ENCODE assay signal across 8 cellular contexts in genomic region chr11:61964941-61965282, GRCh38. TPM values are rescaled to one million over a fixed set of nuclear protein-coding genes. Genes with fewer than 3 reads are reported as not detected.
A peak's percentile ranks its signal among the peaks of the same experiment; 100 is the strongest.
DNase-seq lines count a peak whose midpoint lies in the region; ATAC-seq and TF ChIP-seq lines count a peak whose summit lies in the region.

No MANE protein-coding gene starts in this region.

- ATAC-seq in left cardiac atrium: no peak
- no peak for ATAC-seq in central memory CD8-positive, alpha-beta T cell (replicated peaks; ENCODE audit: extremely low read depth, poor library complexity, severe bottlenecking)

- H3K4me3 ChIP-seq in left ventricle myocardium inferior: peak overlapping the region; percentile 97
- peak overlapping the region; percentile 100 for H3K4me3 ChIP-seq in muscle layer of duodenum (ENCODE audit: low read depth in 1 of 2, low read length in 2 of 2)

- H3K9me3 ChIP-seq in left ventricle myocardium inferior (replicated peaks) (no peaks in the 10 kb centered on the region), muscle layer of duodenum (ENCODE audit: control insufficient read depth in 1 of 2, low read length in 2 of 2) (no peaks in the 10 kb centered on the region)

- no peaks in the 10 kb centered on the region for H3K27me3 Mint-ChIP-seq in central memory CD8-positive, alpha-beta T cell

- TF ChIP-seq CTCF in left ventricle myocardium inferior (IDR thresholded peaks at IDR 0.05; ENCODE audit: borderline replicate concordance): no peak

- H3K4me1 Mint-ChIP-seq in central memory CD8-positive, alpha-beta T cell: peaks cover 57% of the 10 kb centered on the region

- H3K27ac Mint-ChIP-seq in central memory CD8-positive, alpha-beta T cell (ENCODE audit: low read depth): peak overlapping the region; percentile 94

- peaks cover 69% of the 10 kb centered on the region for H3K36me3 Mint-ChIP-seq in central memory CD8-positive, alpha-beta T cell (ENCODE audit: insufficient read depth)

- H3K4me1 ChIP-seq in left ventricle myocardium inferior (peaks cover 94% of the 10 kb centered on the region), muscle layer of duodenum (ENCODE audit: control insufficient read depth in 1 of 2, insufficient read depth in 2 of 2, low read length in 2 of 2) (peaks cover 27 to 51% of the 10 kb centered on the region in 2 donors)

- H3K36me3 ChIP-seq in left ventricle myocardium inferior (peaks cover 41% of the 10 kb centered on the region), muscle layer of duodenum (ENCODE audit: control insufficient read depth in 1 of 2, insufficient read depth in 2 of 2, low read length in 2 of 2) (peaks cover 27 to 39% of the 10 kb centered on the region in 2 donors)

- no peaks in the 10 kb centered on the region for H3K9me3 Mint-ChIP-seq in central memory CD8-positive, alpha-beta T cell

- H3K27ac ChIP-seq in left ventricle myocardium inferior (replicated peaks) (peak overlapping the region; percentile 100), muscle layer of duodenum (ENCODE audit: low read length) (peak overlapping the region; percentile 97)

- peak overlapping the region; percentile 90 for H3K4me3 Mint-ChIP-seq in central memory CD8-positive, alpha-beta T cell

- H3K27me3 ChIP-seq in left ventricle myocardium inferior (ENCODE audit: low read depth): no peaks in the 10 kb centered on the region
- H3K27me3 ChIP-seq in muscle layer of duodenum (ENCODE audit: low read depth, low read length): no peaks in the 10 kb centered on the region

- intact Hi-C loops in left ventricle myocardium inferior (cut with micrococcal nuclease) (loop anchor here (5.0 kb wide), 1 partner anchor 117 kb away; no protein-coding TSS in a partner anchor), left cardiac atrium (cut with DNase I) (no loop called here)

- no peak for DNase-seq in left ventricle myocardium inferior
- no peak for DNase-seq in left cardiac atrium
- DNase-seq in central memory CD8-positive, alpha-beta T cell (ENCODE audit: low spot score in 2 of 2): no peak
- no peak for DNase-seq in HUDEP-2 (lab: John Stamatoyannopoulos, UW; ENCODE audit: unreplicated experiment in 76 of 76)
- no peak for DNase-seq in NCI-H1436 (lab: John Stamatoyannopoulos, UW)
- DNase-seq in NCI-H2107 (lab: John Stamatoyannopoulos, UW): no peak
- DNase-seq in iPS-NIHi7 (ENCODE audit: extremely low spot score): no peak

RNA-seq across cellular contexts. Expression of gene FTH1, which starts 2.5 kb away (rescaled TPM):
- 2,346 TPM for total RNA-seq in left ventricle myocardium inferior
- total RNA-seq in left cardiac atrium: 1,000 to 10,000 TPM; 2,726 to 3,432 TPM

RNA-seq across cellular contexts. Expression of gene BEST1, which starts 14.8 kb away (rescaled TPM):
- 0.58 TPM for total RNA-seq in left ventricle myocardium inferior
- total RNA-seq in left cardiac atrium: 1 to 10 TPM; 3.4 to 3.9 TPM

RNA-seq across cellular contexts. Expression of gene RAB3IL1, which starts 47.5 kb away (rescaled TPM):
- 9.5 TPM for total RNA-seq in left ventricle myocardium inferior
- 10 to 100 TPM; 17.3 to 21.8 TPM for total RNA-seq in left cardiac atrium
